13 cellular contexts compared by ENCODE assay signal in genomic region chr11:34632105-34632780, GRCh38. TPM values are rescaled to one million over a fixed set of nuclear protein-coding genes. Genes with fewer than 3 reads are reported as not detected.
DNase-seq lines count a peak whose midpoint lies in the region; FAIRE-seq and TF ChIP-seq lines count a peak whose summit lies in the region.
"Had no signal": no experiment of that assay in that cellular context is flagged by ENCODE, and none has a peak within 500 bp of the region (broad histone marks: within the 10 kb centered on the region; RNA-seq: fewer than 3 reads in every experiment).

No MANE protein-coding gene starts in this region.

- 13 to 36% (median 24%) methylated on average over 7 of the region's 7 CpGs for WGBS in stomach, 5 donors

- H3K9me1 ChIP-seq in keratinocyte (ENCODE audit: control insufficient read depth, extremely low read depth, insufficient read depth, low read length): peaks cover 10% of the 10 kb centered on the region

- H4K20me1 ChIP-seq in keratinocyte (ENCODE audit: control insufficient read depth, extremely low read depth, insufficient read depth, low read length): no peaks in the 10 kb centered on the region

- H3K4me3 ChIP-seq in keratinocyte (ENCODE audit: control insufficient read depth in 2 of 3, extremely low read depth in 1 of 3, insufficient read depth in 2 of 3, low read depth in 1 of 3, low read length in 3 of 3) (peak overlapping the region in 2 of 3 experiments; percentile 7 to 13), stomach (peak overlapping the region in 2 of 4 donors; percentile 13 to 28), WERI-Rb-1 (ENCODE audit: low read depth, low read length) (no peak overlapping the region)
- H3K4me3 ChIP-seq: tibial artery had no signal

- no peak overlapping the region for H2AFZ ChIP-seq in keratinocyte (ENCODE audit: control insufficient read depth, low read length)

- DNase-seq in M059J (ENCODE audit: low read depth) (peak; percentile 51), amniotic epithelial cell (ENCODE audit: low read depth) (peak; percentile 21), keratinocyte (ENCODE audit: low read depth, low spot score) (no peak), stomach (peak; percentile 59), WERI-Rb-1 (no peak), DMS 273 (lab: John Stamatoyannopoulos, UW; ENCODE audit: unreplicated experiment) (no peak), amniotic stem cell (lab: John Stamatoyannopoulos, UW) (no peak)
- no peak for DNase-seq in activated naive CD4-positive, alpha-beta T cell (lab: John Stamatoyannopoulos, UW)
- DNase-seq: activated CD4-positive, alpha-beta T cell treated with anti-CD3 and anti-CD28 coated beads, Interleukin-2, amount 10 ng/mL, durations not matched to agents 7 days and 5 days; NCI-H2171 treated with DMSO at 0.1 percent for 48 hours; tibial artery had no signal

- H3K4me1 ChIP-seq in keratinocyte (ENCODE audit: control insufficient read depth, extremely low read depth, insufficient read depth, low read length) (peaks cover 84% of the 10 kb centered on the region), stomach (peaks cover 38 to 90% (median 62%) of the 10 kb centered on the region in 4 donors)

- H3K27ac ChIP-seq in keratinocyte (ENCODE audit: control insufficient read depth, insufficient read depth, low read length) (peak overlapping the region; percentile 47), stomach (peak overlapping the region; percentile 79 to 93 (median 85)), WERI-Rb-1 (no peak overlapping the region)
- H3K27ac ChIP-seq: tibial artery had no signal

- H3K27me3 ChIP-seq in keratinocyte (ENCODE audit: control insufficient read depth, extremely low read depth, insufficient read depth, low read length) (no peaks in the 10 kb centered on the region), stomach (no peaks in the 10 kb centered on the region), WERI-Rb-1 (ENCODE audit: insufficient read depth, low read depth, severe bottlenecking) (no peaks in the 10 kb centered on the region)
- H3K27me3 ChIP-seq: tibial artery had no signal

- peak overlapping the region; percentile 59 for H3K4me2 ChIP-seq in keratinocyte (ENCODE audit: control insufficient read depth, extremely low read depth, insufficient read depth, low read depth, low read length)

- peaks cover 95% of the 10 kb centered on the region for H3K79me2 ChIP-seq in keratinocyte (ENCODE audit: control insufficient read depth, insufficient read depth, low read length)

- TF ChIP-seq EP300 in stomach (IDR thresholded peaks at IDR 0.05): no peak

- H3K9me3 ChIP-seq in keratinocyte (ENCODE audit: control insufficient read depth, low read depth, low read length) (no peaks in the 10 kb centered on the region), stomach (no peaks in the 10 kb centered on the region), WERI-Rb-1 (ENCODE audit: severe bottlenecking) (no peaks in the 10 kb centered on the region)
- H3K9me3 ChIP-seq: tibial artery had no signal

- H3K36me3 ChIP-seq in keratinocyte (ENCODE audit: control insufficient read depth in 2 of 2, extremely low read depth in 1 of 2, insufficient read depth in 2 of 2, low read length in 2 of 2): peaks cover 3 to 4% of the 10 kb centered on the region in 2 experiments
- no peaks in the 10 kb centered on the region for H3K36me3 ChIP-seq in stomach
- H3K36me3 ChIP-seq in WERI-Rb-1: no peaks in the 10 kb centered on the region
- H3K36me3 ChIP-seq: tibial artery had no signal

- intact Hi-C loops in stomach (cut with DNase I; ENCODE audit: low total_unique reads): no loop called here

- dilution Hi-C loops in keratinocyte (cut with MboI; ENCODE audit: extremely low pct_ligation_motif_present, low sequenced_read_pairs): no loop called here

- TF ChIP-seq CTCF in keratinocyte (optimal IDR thresholded peaks at IDR 0.05 in 1 of 3, IDR thresholded peaks at IDR 0.05 in 1 of 3, conservative IDR thresholded peaks at IDR 0.05 in 1 of 3; ENCODE audit: extremely low read depth in 1 of 3, insufficient read depth in 2 of 3, low read length in 3 of 3) (no peak), stomach (IDR thresholded peaks at IDR 0.05) (no peak), WERI-Rb-1 (IDR thresholded peaks at IDR 0.05; ENCODE audit: low read depth, low read length) (no peak)

- H3K9ac ChIP-seq in keratinocyte (ENCODE audit: control insufficient read depth, extremely low read depth, insufficient read depth, low read length): peak overlapping the region; percentile 17

- FAIRE-seq in keratinocyte (lab: Jason Lieb, UNC): peak; percentile 49
- FAIRE-seq: endothelial cell of umbilical vein, H1 had no signal

- TF ChIP-seq POLR2A in stomach (IDR thresholded peaks at IDR 0.05): no peak

RNA-seq across cellular contexts. Expression of gene EHF, which starts 11.3 kb away (rescaled TPM):
- 0.25 and 0.81 TPM in 2 replicates for total RNA-seq in M059J (2014; rRNA removed; shearing (Covaris generic))
- polyA plus RNA-seq in keratinocyte: 64.1 to 74.7 TPM (median 64.2 TPM) in 3 replicates
- 166 TPM for polyA plus RNA-seq in keratinocyte (2011; ENCODE audit: low read depth)
- 35.4 and 44.1 TPM in 2 replicates for polyA plus RNA-seq in keratinocyte (2011; cell fraction: cytosol; rRNA removed)
- 63.4 and 73.7 TPM in 2 replicates for polyA plus RNA-seq in keratinocyte (2011; cell fraction: nucleus; rRNA removed)
- 46.1 and 56.5 TPM in 2 replicates for polyA plus RNA-seq in keratinocyte (2012; ENCODE audit: low replicate concordance)
- polyA minus RNA-seq in keratinocyte: 159 to 232 TPM (median 215 TPM) in 3 replicates
- 70.0 TPM for polyA minus RNA-seq in keratinocyte (2011; cell fraction: cytosol; rRNA and poly(A)+ RNA removed)
- polyA minus RNA-seq in keratinocyte (2011; cell fraction: nucleus; rRNA and poly(A)+ RNA removed): 73.6 and 104 TPM in 2 replicates
- 100 to 1,000 TPM in 3 of 5 donors, 10 to 100 TPM in 2; 36.2 to 142 (median 113) TPM for total RNA-seq in stomach
- 10 to 100 TPM; 15.5 to 22.8 (median 19.4) TPM for polyA plus RNA-seq in stomach
- total RNA-seq: endothelial cell of umbilical vein, H1 had no signal
- polyA plus RNA-seq: endothelial cell of umbilical vein, H1 had no signal

Comparison
In these comparisons a context has a peak if more than half of its experiments do, and no peak if none do; other contexts are left out.
1. DNase-seq: peak in M059J (single experiment), amniotic epithelial cell (single experiment) and stomach (single experiment); none in keratinocyte (single experiment), activated naive CD4-positive, alpha-beta T cell (0 of 4), WERI-Rb-1 (single experiment), DMS 273 (single experiment) and amniotic stem cell (single experiment).
2. RNA of gene EHF, which starts 11.3 kb away (total RNA-seq): 36.2 to 142 TPM in stomach; 0.25 to 0.81 TPM in M059J; every median in the first group is over 10 times any median in the second.